Comparison of ENCODE assay signal across 1 cellular context in genomic region chr7:12303096-12303495, GRCh38.
TF ChIP-seq lines count a peak whose summit lies in the region.

No MANE protein-coding gene starts in this region.

TF ChIP-seq in HepG2, 621 proteins besides CTCF, POLR2A, EP300 and RAD21:
- no peak for TF ChIP-seq ZNF629 (CRISPR knock-in tag; conservative IDR thresholded peaks at IDR 0.05)
- TF ChIP-seq IRF9 (CRISPR knock-in tag; IDR thresholded peaks at IDR 0.05; ENCODE audit: borderline replicate concordance) = no peak
- TF ChIP-seq ZNF580 (CRISPR knock-in tag; IDR thresholded peaks at IDR 0.05; ENCODE audit: borderline replicate concordance, low read depth) = no peak
- no peak for TF ChIP-seq MTA1 (CRISPR knock-in tag; IDR thresholded peaks at IDR 0.05; ENCODE audit: borderline replicate concordance)
- no peak for TF ChIP-seq PAX8 (CRISPR knock-in tag; IDR thresholded peaks at IDR 0.05; ENCODE audit: borderline replicate concordance)
- TF ChIP-seq FOXA1 (IDR thresholded peaks at IDR 0.05) = no peak
- TF ChIP-seq FOXA1 (CRISPR knock-in tag; IDR thresholded peaks at IDR 0.05) = no peak
- TF ChIP-seq ZNF232 (CRISPR knock-in tag; IDR thresholded peaks at IDR 0.05; ENCODE audit: borderline replicate concordance) = no peak
- no peak for TF ChIP-seq TCF12 (IDR thresholded peaks at IDR 0.05)
- TF ChIP-seq TCF12 (CRISPR knock-in tag; IDR thresholded peaks at IDR 0.05) = no peak
- TF ChIP-seq TMF1 (CRISPR knock-in tag; IDR thresholded peaks at IDR 0.05; ENCODE audit: low read depth) = no peak
- no peak for TF ChIP-seq CHCHD3 (CRISPR knock-in tag; IDR thresholded peaks at IDR 0.05)
- no peak for TF ChIP-seq SETDB1 (CRISPR knock-in tag; IDR thresholded peaks at IDR 0.05; ENCODE audit: borderline replicate concordance)
- no peak for TF ChIP-seq USF2 (IDR thresholded peaks at IDR 0.05; ENCODE audit: low read depth, low read length)
- no peak for TF ChIP-seq USF2 (CRISPR knock-in tag; IDR thresholded peaks at IDR 0.05; ENCODE audit: borderline replicate concordance)
- TF ChIP-seq BHLHE40 (IDR thresholded peaks at IDR 0.05; ENCODE audit: low read length) = no peak
